ENCODE assay signal across 21 cellular contexts in the genomic region with DNA sequence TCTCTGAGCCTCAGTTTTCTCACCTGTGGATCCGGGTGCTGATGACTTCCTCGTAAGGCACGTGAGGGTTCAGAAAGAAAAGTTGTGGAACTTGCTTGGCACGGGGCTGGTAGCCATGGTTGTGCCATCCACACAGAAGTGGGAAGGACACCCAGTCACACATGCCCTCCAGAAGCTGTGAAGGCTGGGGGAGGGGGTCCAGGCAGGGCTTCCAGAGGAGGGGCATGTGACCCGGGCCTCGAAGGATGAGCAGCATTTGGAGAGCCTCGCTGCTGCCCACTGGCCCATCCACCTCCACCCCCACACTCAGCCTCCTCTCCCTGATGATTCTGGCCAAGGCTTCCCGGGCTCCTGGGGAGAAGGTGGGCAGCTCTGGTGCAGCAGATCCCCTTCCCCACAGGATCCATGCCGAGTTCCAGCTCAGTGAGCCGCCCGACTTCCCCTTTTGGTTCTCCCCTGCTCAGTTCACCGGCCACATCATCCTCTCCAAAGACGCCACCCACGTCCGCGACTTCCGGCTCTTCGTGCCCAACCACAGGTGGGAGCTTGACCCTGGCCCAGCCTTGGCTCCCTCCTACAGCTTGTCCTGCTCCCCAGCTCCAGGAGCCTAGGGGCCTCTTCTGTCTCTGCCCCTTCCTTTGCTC. TPM values are rescaled to one million over a fixed set of nuclear protein-coding genes. Genes with fewer than 3 reads are reported as not detected.
DNase-seq lines count a peak whose midpoint lies in the region; ATAC-seq, FAIRE-seq and TF ChIP-seq lines count a peak whose summit lies in the region.
"Had no signal": no experiment of that assay in that cellular context is flagged by ENCODE, and none has a peak within 500 bp of the region (broad histone marks: within the 10 kb centered on the region; RNA-seq: fewer than 3 reads in every experiment).

No MANE protein-coding gene starts in this region.

- H3K27ac ChIP-seq in BLaER1 (peak overlapping the region; percentile 72), OCI-LY1 (ENCODE audit: low read depth, low read length, poor library complexity, severe bottlenecking) (no peak overlapping the region)
- H3K27ac ChIP-seq: KMS-11 had no signal

- TF ChIP-seq CTCF in OCI-LY1 (IDR thresholded peaks at IDR 0.05; ENCODE audit: low read length) (no peak), GM20000 (IDR thresholded peaks at IDR 0.05; ENCODE audit: extremely low read depth, missing control alignments) (no peak)

- peak overlapping the region; percentile 45 for H3K9ac ChIP-seq in BLaER1
- H3K9ac ChIP-seq in OCI-LY1 (ENCODE audit: low read length) = no peak overlapping the region; the same call in 1 of the 2 replicates
- H3K9ac ChIP-seq: KMS-11 had no signal

- FAIRE-seq in GM12892 (lab: Jason Lieb, UNC) = no peak
- FAIRE-seq: astrocyte, H54, islet of Langerhans, TTC549 had no signal

- H2AFZ ChIP-seq in OCI-LY1 (ENCODE audit: low read length) = no peak overlapping the region

- H3F3A ChIP-seq in OCI-LY1 (ENCODE audit: insufficient read depth, low read length) = no peaks in the 10 kb centered on the region

- no peaks in the 10 kb centered on the region for H3K9me3 ChIP-seq in BLaER1
- H3K9me3 ChIP-seq in OCI-LY1 (ENCODE audit: low read length) = no peaks in the 10 kb centered on the region
- H3K9me3 ChIP-seq: esophagus squamous epithelium had no signal

- ATAC-seq in GM18907 (IDR thresholded peaks at IDR 0.05; ENCODE audit: unreplicated experiment) = no peak
- ATAC-seq: activated CD8-positive, alpha-beta memory T cell treated with anti-CD3 and anti-CD28 coated beads, Interleukin-2, amount 10 ng/mL, durations not matched to agents 7 days and 5 days; stimulated activated effector memory CD8-positive, alpha-beta T cell treated with anti-CD3 and anti-CD28 coated beads, Interleukin-12 subunit alpha, Interleukin-12 subunit beta, amount 100 ng/mL, for 72 hours had no signal

- H3K27me3 ChIP-seq in BLaER1 (no peaks in the 10 kb centered on the region), OCI-LY1 (ENCODE audit: insufficient read depth, low read length) (no peaks in the 10 kb centered on the region)
- H3K27me3 ChIP-seq: esophagus squamous epithelium had no signal

- no peaks in the 10 kb centered on the region for H3K79me2 ChIP-seq in OCI-LY1 (ENCODE audit: insufficient read depth, low read length)

- H3K4me1 ChIP-seq in BLaER1 (peaks cover 74% of the 10 kb centered on the region), OCI-LY1 (ENCODE audit: insufficient read depth, low read length, severe bottlenecking) (peaks cover 15% of the 10 kb centered on the region)

- H3K36me3 ChIP-seq in BLaER1 (peaks cover 48% of the 10 kb centered on the region), OCI-LY1 (ENCODE audit: insufficient read depth, low read length) (no peaks in the 10 kb centered on the region)

- DNase-seq in GM12892 (ENCODE audit: insufficient read length) = peak; percentile 52
- DNase-seq in germinal center (ENCODE audit: low spot score) = peak; percentile 47
- DNase-seq in stimulated activated CD4-positive, alpha-beta T cell treated with anti-CD3 and anti-CD28 coated beads, Interleukin-15, amount 100 ng/mL, for 24 hours = no peak
- DNase-seq in stimulated activated CD4-positive, alpha-beta T cell treated with anti-CD3 and anti-CD28 coated beads, Interleukin-4, amount 100 ng/mL, for 1 hour = no peak
- no peak for DNase-seq in GM20000 (ENCODE audit: low spot score)
- DNase-seq: activated CD8-positive, alpha-beta memory T cell treated with anti-CD3 and anti-CD28 coated beads, Interleukin-2, amount 10 ng/mL, durations not matched to agents 7 days and 5 days; activated gamma-delta T cell treated with Interleukin-2 at 50 U/mL for 16 hours; dermis blood vessel endothelial cell; esophagus squamous epithelium; NCI-H187 treated with DMSO at 0.1 percent for 48 hours; NCI-H748 treated with DMSO at 0.1 percent for 48 hours; Right ventricle myocardium superior had no signal

- H4K20me1 ChIP-seq in BLaER1 (peaks cover 27% of the 10 kb centered on the region), OCI-LY1 (ENCODE audit: insufficient read depth, low read length) (no peaks in the 10 kb centered on the region)

- TF ChIP-seq POLR2A in GM12892 (IDR thresholded peaks at IDR 0.05; ENCODE audit: low read depth, low read length) = no peak

- H3K4me3 ChIP-seq in BLaER1 (peak overlapping the region; percentile 40), OCI-LY1 (ENCODE audit: low read depth, low read length, poor library complexity, severe bottlenecking) (no peak overlapping the region)
- H3K4me3 ChIP-seq: esophagus squamous epithelium had no signal

- no peaks in the 10 kb centered on the region for H3K9me2 ChIP-seq in OCI-LY1 (ENCODE audit: low read depth, low read length)

- H3K4me2 ChIP-seq in BLaER1 (peak overlapping the region; percentile 89), OCI-LY1 (ENCODE audit: low read length) (peak overlapping the region; percentile 29; the same call in 1 of the 2 replicates)
- H3K4me2 ChIP-seq: KMS-11 had no signal

RNA-seq across cellular contexts. Expression of a gene that starts 9.4 kb away (rescaled TPM):
- polyA plus RNA-seq in GM12892 (2012; ENCODE audit: missing spikeins) = 0.89 TPM

RNA-seq across cellular contexts. Expression of a gene that starts 10.3 kb away (rescaled TPM):
- polyA plus RNA-seq in GM12892 (2012; ENCODE audit: missing spikeins) = 35.9 TPM

RNA-seq across cellular contexts. Expression of a gene that starts 49.9 kb away (rescaled TPM):
- polyA plus RNA-seq in GM12892 (2012; ENCODE audit: missing spikeins) = 4.7 TPM

Comparison
In these comparisons a context has a peak if more than half of its experiments do, and no peak if none do; other contexts are left out.
1. DNase-seq: peak in GM12892 (single experiment) and germinal center (single experiment); none in stimulated activated CD4-positive, alpha-beta T cell treated with anti-CD3 and anti-CD28 coated beads, Interleukin-15, amount 100 ng/mL, for 24 hours (single experiment), stimulated activated CD4-positive, alpha-beta T cell treated with anti-CD3 and anti-CD28 coated beads, Interleukin-4, amount 100 ng/mL, for 1 hour (single experiment) and GM20000 (single experiment).